Comparison of ENCODE assay signal across 23 cellular contexts in the genomic region with DNA sequence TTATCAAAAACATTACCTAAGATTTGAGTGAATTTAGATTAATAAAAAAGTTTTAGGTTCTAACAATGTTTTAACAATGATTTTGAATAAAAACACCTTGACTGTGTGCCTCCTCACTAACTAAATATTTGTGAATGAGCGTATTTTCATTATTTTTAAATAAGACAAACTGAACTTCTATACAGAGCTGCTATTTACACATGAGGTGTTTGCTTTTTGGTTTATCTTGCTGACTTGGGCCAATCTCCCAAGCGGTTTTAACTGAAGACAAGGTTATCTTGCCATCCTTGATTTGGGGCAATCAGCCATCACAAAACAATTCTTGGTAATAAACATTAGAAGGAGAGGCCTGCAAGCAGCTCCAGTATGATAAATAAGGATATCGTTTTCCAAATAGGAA.
A peak's percentile ranks its signal among the peaks of the same experiment; 100 is the strongest.
DNase-seq lines count a peak whose midpoint lies in the region; ATAC-seq, FAIRE-seq and TF ChIP-seq lines count a peak whose summit lies in the region.
"Had no signal": no experiment of that assay in that cellular context is flagged by ENCODE, and none has a peak within 500 bp of the region (broad histone marks: within the 10 kb centered on the region; RNA-seq: fewer than 3 reads in every experiment).

No MANE protein-coding gene starts in this region.

- H3K36me3 ChIP-seq in HepG2 (replicated peaks in 1 of 2; ENCODE audit: control insufficient read depth in 1 of 2, insufficient read depth in 2 of 2, low read length in 2 of 2), result no peaks in the 10 kb centered on the region
- H3K36me3 ChIP-seq in pancreas, result no peaks in the 10 kb centered on the region
- H3K36me3 ChIP-seq in small intestine (ENCODE audit: control insufficient read depth in 2 of 2, insufficient read depth in 2 of 2, low read length in 2 of 2), result no peaks in the 10 kb centered on the region
- no peaks in the 10 kb centered on the region for H3K36me3 ChIP-seq in left ventricle myocardium inferior
- H3K36me3 ChIP-seq: BE2C, BLaER1 had no signal

- in situ Hi-C loops in HepG2 (cut with HindIII; ENCODE audit: extremely low pct_ligation_motif_present, low pct_unique_long_range_greater_than_20kb), result no loop called here

- H4K20me1 ChIP-seq in HepG2 (ENCODE audit: insufficient read depth, low read length), result no peaks in the 10 kb centered on the region
- H4K20me1 ChIP-seq: BLaER1 had no signal

- H3K4me3 ChIP-seq in HepG2 (replicated peaks in 1 of 3; ENCODE audit: insufficient read depth in 1 of 3, low read depth in 2 of 3, low read length in 3 of 3) (no peak overlapping the region), pancreas (no peak overlapping the region), small intestine (ENCODE audit: low read depth in 1 of 2, low read length in 2 of 2) (no peak overlapping the region), left ventricle myocardium inferior (no peak overlapping the region)
- H3K4me3 ChIP-seq: BLaER1 had no signal

- H3K79me2 ChIP-seq in HepG2 (ENCODE audit: insufficient read depth, low read length), result no peaks in the 10 kb centered on the region

- CTCF ChIA-PET in HepG2 (lab: Yijun Ruan, JAX; ENCODE audit: low intra/inter-chr PET ratio, low total read pairs), result no interaction called here

- TF ChIP-seq RAD21 in HepG2 (CRISPR knock-in tag; IDR thresholded peaks at IDR 0.05), result no peak

- POLR2A ChIA-PET in HepG2 (lab: Yijun Ruan, JAX), result no interaction called here

- DNase-seq in HepG2 (ENCODE audit: low spot score) (peak; percentile 31), pancreas (no peak), AG08395 (ENCODE audit: low spot score) (no peak), small intestine (no peak), left ventricle myocardium inferior (no peak)
- DNase-seq: 8988T; BE2C; C1 segment of cervical spinal cord; CD4-positive, alpha-beta memory T cell; CD4-positive, CD25-positive, alpha-beta regulatory T cell; CD8-positive, alpha-beta memory T cell; DMS 273 treated with DMSO at 0.1 percent for 48 hours; DMS153; DMS53; DMS79; DND-41; EL; GDM1 had no signal

- H3K27me3 ChIP-seq in HepG2 (ENCODE audit: control insufficient read depth in 1 of 2, insufficient read depth in 2 of 2, low read length in 2 of 2) (no peaks in the 10 kb centered on the region), pancreas (no peaks in the 10 kb centered on the region), small intestine (ENCODE audit: control insufficient read depth in 2 of 2, insufficient read depth in 2 of 2, low read length in 2 of 2) (no peaks in the 10 kb centered on the region), left ventricle myocardium inferior (ENCODE audit: low read depth) (no peaks in the 10 kb centered on the region)
- H3K27me3 ChIP-seq: BE2C, BLaER1 had no signal

- H3K9me3 ChIP-seq in HepG2 (ENCODE audit: low read length) (no peaks in the 10 kb centered on the region), pancreas (no peaks in the 10 kb centered on the region), small intestine (ENCODE audit: control insufficient read depth, low read depth) (no peaks in the 10 kb centered on the region), left ventricle myocardium inferior (replicated peaks) (no peaks in the 10 kb centered on the region)
- H3K9me3 ChIP-seq: BE2C, BLaER1 had no signal

- ATAC-seq in HepG2 (peak; percentile 66), pancreas (peak in 3 of 4 donors; percentile 38 to 80 (median 80))

- intact Hi-C loops in HepG2 (cut with micrococcal nuclease; ENCODE audit: unreplicated experiment), result no loop called here
- intact Hi-C loops in pancreas (cut with DNase I), result no loop called here
- intact Hi-C loops in left ventricle myocardium inferior (cut with micrococcal nuclease), result no loop called here

- no peak overlapping the region for H2AFZ ChIP-seq in HepG2 (ENCODE audit: low read length)

- H3K4me2 ChIP-seq in HepG2 (ENCODE audit: low read depth, low read length), result peak overlapping the region; percentile 30; the same call in 1 of the 2 replicates
- H3K4me2 ChIP-seq: BLaER1 had no signal

- H3K27ac ChIP-seq in VCaP (peak overlapping the region; percentile 30), HepG2 (ENCODE audit: extremely low read length, insufficient read depth, low read length) (no peak overlapping the region), pancreas (no peak overlapping the region), small intestine (ENCODE audit: low read depth in 1 of 2, low read length in 1 of 2) (no peak overlapping the region), left ventricle myocardium inferior (replicated peaks) (no peak overlapping the region)
- H3K27ac ChIP-seq: BLaER1 had no signal

- BruUV-seq in HepG2 (replicated peaks; lab: Mats Ljungman, UMichigan), result no TSS peak

- TF ChIP-seq CTCF in VCaP (conservative IDR thresholded peaks at IDR 0.05) (no peak), HepG2 (CRISPR knock-in tag; IDR thresholded peaks at IDR 0.05) (no peak), pancreas (IDR thresholded peaks at IDR 0.05) (no peak), left ventricle myocardium inferior (IDR thresholded peaks at IDR 0.05; ENCODE audit: borderline replicate concordance) (no peak)

- H3K9ac ChIP-seq in HepG2 (ENCODE audit: insufficient read depth, low read depth, low read length), result no peak overlapping the region
- H3K9ac ChIP-seq: BLaER1 had no signal

- TF ChIP-seq EP300 in HepG2 (IDR thresholded peaks at IDR 0.05; ENCODE audit: low read depth in 2 of 2, low read length in 2 of 2) (peak in 1 of 2 experiments; percentile 52; a peak in 2 of 4 replicates), HepG2 (CRISPR knock-in tag; IDR thresholded peaks at IDR 0.05; ENCODE audit: borderline replicate concordance) (no peak)

- WGBS in HepG2 (ENCODE audit: low lambda C conversion rate), result 6% methylated on average over 3 of the region's 3 CpGs
- 29 to 30% methylated on average over 3 of the region's 3 CpGs for WGBS in pancreas, 2 donors
- WGBS in small intestine, 3 donors, result 27 to 49% (median 38%) methylated on average over 3 of the region's 3 CpGs

- TF ChIP-seq POLR2A in HepG2 (IDR thresholded peaks at IDR 0.05; ENCODE audit: insufficient read depth in 1 of 2, low read depth in 2 of 2, low read length in 2 of 2), result no peak

- FAIRE-seq in HepG2 (lab: Jason Lieb, UNC) (no peak), pancreas (lab: Jason Lieb, UNC) (no peak), small intestine (lab: Jason Lieb, UNC) (no peak)
- FAIRE-seq: A204.1, GM12891, GM19239 had no signal

- H3K4me1 ChIP-seq in HepG2 (ENCODE audit: insufficient read depth, low read length) (peaks cover 28% of the 10 kb centered on the region), pancreas (no peaks in the 10 kb centered on the region), small intestine (ENCODE audit: control insufficient read depth in 2 of 2, insufficient read depth in 1 of 2, low read depth in 1 of 2, low read length in 1 of 2) (no peaks in the 10 kb centered on the region), left ventricle myocardium inferior (no peaks in the 10 kb centered on the region)
- H3K4me1 ChIP-seq: BE2C, BLaER1 had no signal

TF ChIP-seq in HepG2, 621 proteins besides CTCF, POLR2A, EP300 and RAD21 (continues in another document):
- TF ChIP-seq MAFF (IDR thresholded peaks at IDR 0.05; ENCODE audit: low read depth, low read length), result 0 out of 2 replicates have a peak, but pooled peaks have one; percentile 8
- TF ChIP-seq MAFK (conservative IDR thresholded peaks at IDR 0.05 in 1 of 2, IDR thresholded peaks at IDR 0.05 in 1 of 2; ENCODE audit: low read length in 2 of 2), result 0 out of 4 replicates have a peak, but pooled peaks of 1 of the 2 experiments have one; percentile 11
- TF ChIP-seq ZNF772 (CRISPR knock-in tag; IDR thresholded peaks at IDR 0.05), result no peak
- TF ChIP-seq, protein P1, sequence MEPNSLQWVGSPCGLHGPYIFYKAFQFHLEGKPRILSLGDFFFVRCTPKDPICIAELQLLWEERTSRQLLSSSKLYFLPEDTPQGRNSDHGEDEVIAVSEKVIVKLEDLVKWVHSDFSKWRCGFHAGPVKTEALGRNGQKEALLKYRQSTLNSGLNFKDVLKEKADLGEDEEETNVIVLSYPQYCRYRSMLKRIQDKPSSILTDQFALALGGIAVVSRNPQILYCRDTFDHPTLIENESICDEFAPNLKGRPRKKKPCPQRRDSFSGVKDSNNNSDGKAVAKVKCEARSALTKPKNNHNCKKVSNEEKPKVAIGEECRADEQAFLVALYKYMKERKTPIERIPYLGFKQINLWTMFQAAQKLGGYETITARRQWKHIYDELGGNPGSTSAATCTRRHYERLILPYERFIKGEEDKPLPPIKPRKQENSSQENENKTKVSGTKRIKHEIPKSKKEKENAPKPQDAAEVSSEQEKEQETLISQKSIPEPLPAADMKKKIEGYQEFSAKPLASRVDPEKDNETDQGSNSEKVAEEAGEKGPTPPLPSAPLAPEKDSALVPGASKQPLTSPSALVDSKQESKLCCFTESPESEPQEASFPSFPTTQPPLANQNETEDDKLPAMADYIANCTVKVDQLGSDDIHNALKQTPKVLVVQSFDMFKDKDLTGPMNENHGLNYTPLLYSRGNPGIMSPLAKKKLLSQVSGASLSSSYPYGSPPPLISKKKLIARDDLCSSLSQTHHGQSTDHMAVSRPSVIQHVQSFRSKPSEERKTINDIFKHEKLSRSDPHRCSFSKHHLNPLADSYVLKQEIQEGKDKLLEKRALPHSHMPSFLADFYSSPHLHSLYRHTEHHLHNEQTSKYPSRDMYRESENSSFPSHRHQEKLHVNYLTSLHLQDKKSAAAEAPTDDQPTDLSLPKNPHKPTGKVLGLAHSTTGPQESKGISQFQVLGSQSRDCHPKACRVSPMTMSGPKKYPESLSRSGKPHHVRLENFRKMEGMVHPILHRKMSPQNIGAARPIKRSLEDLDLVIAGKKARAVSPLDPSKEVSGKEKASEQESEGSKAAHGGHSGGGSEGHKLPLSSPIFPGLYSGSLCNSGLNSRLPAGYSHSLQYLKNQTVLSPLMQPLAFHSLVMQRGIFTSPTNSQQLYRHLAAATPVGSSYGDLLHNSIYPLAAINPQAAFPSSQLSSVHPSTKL (CRISPR knock-in tag; IDR thresholded peaks at IDR 0.05), result peak; percentile 30; the same call in 1 of the 2 replicates
